Comparison of ENCODE assay signal across 21 cellular contexts in genomic region chr3:53675022-53675697, GRCh38.
DNase-seq lines count a peak whose midpoint lies in the region; ATAC-seq, FAIRE-seq and TF ChIP-seq lines count a peak whose summit lies in the region.
"Had no signal": no experiment of that assay in that cellular context is flagged by ENCODE, and none has a peak within 500 bp of the region (broad histone marks: within the 10 kb centered on the region; RNA-seq: fewer than 3 reads in every experiment).

No MANE protein-coding gene starts in this region.

- peaks cover 9% of the 10 kb centered on the region for H3K27me3 ChIP-seq in bronchial epithelial cell (ENCODE audit: control insufficient read depth, insufficient read depth, low read length)
- H3K27me3 ChIP-seq in aorta (ENCODE audit: control insufficient read depth in 1 of 2, insufficient read depth in 2 of 2, low read length in 1 of 2), result no peaks in the 10 kb centered on the region

- peaks cover 5% of the 10 kb centered on the region for H3K27me3 Mint-ChIP-seq in activated CD4-positive, alpha-beta T cell treated with anti-CD3 and anti-CD28 coated beads, Interleukin-2, amount 10 ng/mL, durations not matched to agents 24 days and 14 days
- H3K27me3 Mint-ChIP-seq in natural killer cell treated with Interleukin-12 subunit alpha and Interleukin-12 subunit beta and Interleukin-15 and Interleukin-18, amount 100 ng/mL, for 72 hours, result peaks cover 2 to 6% of the 10 kb centered on the region in 2 donors

- TF ChIP-seq CTCF in bronchial epithelial cell (IDR thresholded peaks at IDR 0.05; ENCODE audit: insufficient read depth, low read length, severe bottlenecking), result no peak

- no peak overlapping the region for H3K27ac Mint-ChIP-seq in activated CD4-positive, alpha-beta T cell treated with anti-CD3 and anti-CD28 coated beads, Interleukin-2, amount 10 ng/mL, durations not matched to agents 24 days and 14 days
- H3K27ac Mint-ChIP-seq in natural killer cell treated with Interleukin-12 subunit alpha and Interleukin-12 subunit beta and Interleukin-15 and Interleukin-18, amount 100 ng/mL, for 72 hours, result no peak overlapping the region

- ATAC-seq in natural killer cell treated with Interleukin-12 subunit alpha and Interleukin-12 subunit beta and Interleukin-15 and Interleukin-18, amount 100 ng/mL, for 72 hours, result peak; percentile 40 to 43
- ATAC-seq in aorta (ENCODE audit: low FRiP score) (peak; percentile 19), GM18873 (IDR thresholded peaks at IDR 0.05; ENCODE audit: low FRiP score, unreplicated experiment) (no peak), HG03139 (IDR thresholded peaks at IDR 0.05; ENCODE audit: unreplicated experiment) (no peak)
- ATAC-seq: Panc1 had no signal

- no peaks in the 10 kb centered on the region for H3K4me1 ChIP-seq in aorta (ENCODE audit: control insufficient read depth in 1 of 2, insufficient read depth in 2 of 2, low read length in 2 of 2)

- no peak overlapping the region for H3K4me3 Mint-ChIP-seq in activated CD4-positive, alpha-beta T cell treated with anti-CD3 and anti-CD28 coated beads, Interleukin-2, amount 10 ng/mL, durations not matched to agents 24 days and 14 days
- no peak overlapping the region for H3K4me3 Mint-ChIP-seq in natural killer cell treated with Interleukin-12 subunit alpha and Interleukin-12 subunit beta and Interleukin-15 and Interleukin-18, amount 100 ng/mL, for 72 hours
- H3K4me3 Mint-ChIP-seq: CD8-positive, alpha-beta memory T cell; IgD-negative memory B cell had no signal

- intact Hi-C loops in activated CD4-positive, alpha-beta T cell treated with anti-CD3 and anti-CD28 coated beads, Interleukin-2, amount 10 ng/mL, durations not matched to agents 24 days and 14 days (cut with micrococcal nuclease), result loop anchor here (5.0 kb wide), 1 partner anchor 37 kb away; no protein-coding TSS in a partner anchor
- intact Hi-C loops in aorta (cut with DNase I), result no loop called here

- FAIRE-seq in bronchial epithelial cell (lab: Jason Lieb, UNC), result peak; percentile 36
- FAIRE-seq: GM12891, H1 had no signal

- peak; percentile 34 for DNase-seq in activated CD4-positive, alpha-beta T cell treated with anti-CD3 and anti-CD28 coated beads, Interleukin-2, amount 10 ng/mL, durations not matched to agents 24 days and 14 days
- no peak for DNase-seq in activated CD4-positive, alpha-beta T cell treated with anti-CD3 and anti-CD28 coated beads, Interleukin-2, amount 50 U/mL, for 48 hours
- no peak for DNase-seq in bronchial epithelial cell (ENCODE audit: low read depth)
- DNase-seq in natural killer cell treated with Interleukin-12 subunit alpha and Interleukin-12 subunit beta and Interleukin-15 and Interleukin-18, amount 100 ng/mL, for 72 hours (ENCODE audit: low spot score), result no peak
- DNase-seq in aorta, result no peak
- DNase-seq: 8988T; Calu3; CD8-positive, alpha-beta memory T cell; DMS153; NCI-H1694; NCI-H2081 treated with DMSO at 0.1 percent for 48 hours; NCI-H2171 treated with DMSO at 0.1 percent for 48 hours; NCI-H524 treated with DMSO at 0.1 percent for 48 hours; NCI-H82 had no signal

- no peak overlapping the region for H3K27ac ChIP-seq in aorta (ENCODE audit: low read depth in 1 of 2, low read length in 2 of 2)
- H3K27ac ChIP-seq: C4-2B had no signal

- no peak overlapping the region for H3K4me3 ChIP-seq in bronchial epithelial cell (ENCODE audit: low read depth, low read length)
- no peak overlapping the region for H3K4me3 ChIP-seq in aorta (ENCODE audit: low read length in 2 of 2)

- H3K9me3 Mint-ChIP-seq in activated CD4-positive, alpha-beta T cell treated with anti-CD3 and anti-CD28 coated beads, Interleukin-2, amount 10 ng/mL, durations not matched to agents 24 days and 14 days, result no peaks in the 10 kb centered on the region
- no peaks in the 10 kb centered on the region for H3K9me3 Mint-ChIP-seq in natural killer cell treated with Interleukin-12 subunit alpha and Interleukin-12 subunit beta and Interleukin-15 and Interleukin-18, amount 100 ng/mL, for 72 hours
- H3K9me3 Mint-ChIP-seq: CD8-positive, alpha-beta memory T cell; IgD-negative memory B cell had no signal

- H3K36me3 ChIP-seq in bronchial epithelial cell (ENCODE audit: control insufficient read depth, insufficient read depth, low read length) (no peaks in the 10 kb centered on the region), aorta (ENCODE audit: control insufficient read depth in 1 of 2, insufficient read depth in 2 of 2, low read length in 1 of 2) (no peaks in the 10 kb centered on the region)

- WGBS in aorta, 2 donors, result 65 to 77% methylated on average over 15 of the region's 15 CpGs

- H3K9me3 ChIP-seq in aorta (ENCODE audit: control insufficient read depth, low read length), result no peaks in the 10 kb centered on the region

- H3K36me3 Mint-ChIP-seq in activated CD4-positive, alpha-beta T cell treated with anti-CD3 and anti-CD28 coated beads, Interleukin-2, amount 10 ng/mL, durations not matched to agents 24 days and 14 days (ENCODE audit: low read depth), result no peaks in the 10 kb centered on the region
- no peaks in the 10 kb centered on the region for H3K36me3 Mint-ChIP-seq in natural killer cell treated with Interleukin-12 subunit alpha and Interleukin-12 subunit beta and Interleukin-15 and Interleukin-18, amount 100 ng/mL, for 72 hours
- H3K36me3 Mint-ChIP-seq: CD8-positive, alpha-beta memory T cell; IgD-negative memory B cell had no signal

- H3K4me1 Mint-ChIP-seq in activated CD4-positive, alpha-beta T cell treated with anti-CD3 and anti-CD28 coated beads, Interleukin-2, amount 10 ng/mL, durations not matched to agents 24 days and 14 days, result no peaks in the 10 kb centered on the region
- H3K4me1 Mint-ChIP-seq in natural killer cell treated with Interleukin-12 subunit alpha and Interleukin-12 subunit beta and Interleukin-15 and Interleukin-18, amount 100 ng/mL, for 72 hours (ENCODE audit: low read depth in 2 of 2), result no peaks in the 10 kb centered on the region
- H3K4me1 Mint-ChIP-seq: CD8-positive, alpha-beta memory T cell; IgD-negative memory B cell had no signal

Comparison
In these comparisons a context has a peak if more than half of its experiments do, and no peak if none do; other contexts are left out.
1. ATAC-seq: peak in natural killer cell treated with Interleukin-12 subunit alpha and Interleukin-12 subunit beta and Interleukin-15 and Interleukin-18, amount 100 ng/mL, for 72 hours (2 of 2) and aorta (single experiment); none in GM18873 (single experiment) and HG03139 (single experiment).